12 cellular contexts compared by ENCODE assay signal in genomic region chr4:10108391-10108790, GRCh38. TPM values are rescaled to one million over a fixed set of nuclear protein-coding genes. Genes with fewer than 3 reads are reported as not detected.
DNase-seq lines count a peak whose midpoint lies in the region; ATAC-seq, FAIRE-seq and TF ChIP-seq lines count a peak whose summit lies in the region.
"Had no signal": no experiment of that assay in that cellular context is flagged by ENCODE, and none has a peak within 500 bp of the region (broad histone marks: within the 10 kb centered on the region; RNA-seq: fewer than 3 reads in every experiment).

No MANE protein-coding gene starts in this region.

- TF ChIP-seq CTCF in K562 (IDR thresholded peaks at IDR 0.05 in 2 of 3, conservative IDR thresholded peaks at IDR 0.05 in 1 of 3; ENCODE audit: insufficient read depth in 2 of 3, low read depth in 1 of 3, low read length in 3 of 3) (no peak), HepG2 (CRISPR knock-in tag; IDR thresholded peaks at IDR 0.05) (no peak)

- H3K27me3 ChIP-seq in K562 (ENCODE audit: control insufficient read depth in 2 of 2, insufficient read depth in 2 of 2, low read length in 2 of 2) (no peaks in the 10 kb centered on the region), HepG2 (ENCODE audit: control insufficient read depth in 1 of 2, insufficient read depth in 2 of 2, low read length in 2 of 2) (no peaks in the 10 kb centered on the region; a peak in 1 of 5 replicates)

- H3K4me3 ChIP-seq in K562 (no peak overlapping the region), HepG2 (replicated peaks in 1 of 3; ENCODE audit: insufficient read depth in 1 of 3, low read depth in 2 of 3, low read length in 3 of 3) (no peak overlapping the region)

- no peaks in the 10 kb centered on the region for H3K27me3 Mint-ChIP-seq in activated CD4-positive, alpha-beta T cell treated with anti-CD3 and anti-CD28 coated beads, Interleukin-2, amount 10 ng/mL, durations not matched to agents 7 days and 5 days

- peaks cover 96% of the 10 kb centered on the region for H3K4me1 Mint-ChIP-seq in activated CD4-positive, alpha-beta T cell treated with anti-CD3 and anti-CD28 coated beads, Interleukin-2, amount 10 ng/mL, durations not matched to agents 7 days and 5 days

- H3K36me3 Mint-ChIP-seq in activated CD4-positive, alpha-beta T cell treated with anti-CD3 and anti-CD28 coated beads, Interleukin-2, amount 10 ng/mL, durations not matched to agents 7 days and 5 days (ENCODE audit: low read depth): peaks cover 85% of the 10 kb centered on the region

- TF ChIP-seq EP300 in K562 (IDR thresholded peaks at IDR 0.05; ENCODE audit: low read length) (no peak), HepG2 (IDR thresholded peaks at IDR 0.05; ENCODE audit: low read depth in 2 of 2, low read length in 2 of 2) (no peak), HepG2 (CRISPR knock-in tag; IDR thresholded peaks at IDR 0.05; ENCODE audit: borderline replicate concordance) (no peak)

- CTCF ChIA-PET in activated CD4-positive, alpha-beta T cell treated with anti-CD3 and anti-CD28 coated beads, Interleukin-2, amount 10 ng/mL, durations not matched to agents 7 days and 5 days (lab: Charles Lee): interaction anchor here (0.6 to 2.0 kb wide), 4 partner anchors 9 to 30 kb away, joined by 3 to 9 read pairs (median 6); partner anchors contain the start of gene WDR1
- CTCF ChIA-PET in K562 (lab: Yijun Ruan, JAX; ENCODE audit: low intra/inter-chr PET ratio) (interaction anchor here (0.6 kb wide), 1 partner anchor 474 kb away, joined by 4 read pairs; no protein-coding TSS in a partner anchor), HepG2 (lab: Yijun Ruan, JAX; ENCODE audit: low intra/inter-chr PET ratio, low total read pairs) (no interaction called here)

- WGBS in K562 (ENCODE audit: insufficient coverage, low coverage, missing lambda C conversion rate): 94% methylated on average over 6 of the region's 6 CpGs
- WGBS in HepG2 (ENCODE audit: low lambda C conversion rate): 94% methylated on average over 3 of the region's 6 CpGs

- peaks cover 67% of the 10 kb centered on the region for H4K20me1 ChIP-seq in K562 (replicated peaks; ENCODE audit: control insufficient read depth, insufficient read depth, low read length)
- peaks cover 61% of the 10 kb centered on the region for H4K20me1 ChIP-seq in HepG2 (ENCODE audit: insufficient read depth, low read length)

- no peak; the same call in 1 of the 2 replicates for TF ChIP-seq POLR2A in K562 (conservative IDR thresholded peaks at IDR 0.05)
- peak in 1 of 2 experiments; percentile 12; a peak in 1 of 4 replicates for TF ChIP-seq POLR2A in HepG2 (IDR thresholded peaks at IDR 0.05; ENCODE audit: insufficient read depth in 1 of 2, low read depth in 2 of 2, low read length in 2 of 2)

- H3K4me3 Mint-ChIP-seq in activated CD4-positive, alpha-beta T cell treated with anti-CD3 and anti-CD28 coated beads, Interleukin-2, amount 10 ng/mL, durations not matched to agents 7 days and 5 days: peak overlapping the region; percentile 10

- peak; percentile 73 for FAIRE-seq in K562 (lab: Jason Lieb, UNC)
- FAIRE-seq in HepG2 (lab: Jason Lieb, UNC): no peak

- H3K36me3 ChIP-seq in K562 (ENCODE audit: control insufficient read depth, insufficient read depth, low read length) (peaks cover 94% of the 10 kb centered on the region), HepG2 (replicated peaks in 1 of 2; ENCODE audit: control insufficient read depth in 1 of 2, insufficient read depth in 2 of 2, low read length in 2 of 2) (peaks cover 36 to 83% of the 10 kb centered on the region in 2 experiments)

- ATAC-seq in K562: no peak
- peak; percentile 2; the same call in 2 of the 3 replicates for ATAC-seq in HepG2

- in situ Hi-C loops in K562 (cut with MboI): no loop called here
- in situ Hi-C loops in HepG2 (cut with HindIII; ENCODE audit: extremely low pct_ligation_motif_present, low pct_unique_long_range_greater_than_20kb): no loop called here

- H3K4me2 ChIP-seq in K562 (ENCODE audit: insufficient read depth, low read length): no peak overlapping the region
- H3K4me2 ChIP-seq in HepG2 (ENCODE audit: low read depth, low read length): no peak overlapping the region

- H3K4me1 ChIP-seq in K562 (replicated peaks in 1 of 2; ENCODE audit: control insufficient read depth in 2 of 2, insufficient read depth in 2 of 2, low read length in 2 of 2) (peaks cover 28 to 33% of the 10 kb centered on the region in 2 experiments), HepG2 (ENCODE audit: insufficient read depth, low read length) (peaks cover 85% of the 10 kb centered on the region)
- H3K4me1 ChIP-seq: parathyroid adenoma had no signal

- no peak for DNase-seq in activated CD4-positive, alpha-beta T cell treated with anti-CD3 and anti-CD28 coated beads, Interleukin-2, amount 10 ng/mL, durations not matched to agents 7 days and 5 days
- no peak for DNase-seq in activated CD4-positive, alpha-beta T cell treated with anti-CD3 and anti-CD28 coated beads, Interleukin-2, amount 50 U/mL, for 4 hours
- no peak for DNase-seq in K562 (ENCODE audit: extremely low read depth in 1 of 4, low spot score in 3 of 4)
- DNase-seq in HepG2 (ENCODE audit: low spot score): no peak
- no peak for DNase-seq in NCI-H345 treated with DMSO at 0.1 percent for 48 hours (lab: John Stamatoyannopoulos, UW; ENCODE audit: unreplicated experiment)
- DNase-seq in NCI-H446 (lab: John Stamatoyannopoulos, UW): no peak
- no peak for DNase-seq in DMS79 (lab: John Stamatoyannopoulos, UW)
- DNase-seq: ACHN, hippocampal formation, WERI-Rb-1 had no signal

- H2AFZ ChIP-seq in K562 (ENCODE audit: low read depth, low read length): no peak overlapping the region
- no peak overlapping the region for H2AFZ ChIP-seq in HepG2 (ENCODE audit: low read length)
- H2AFZ ChIP-seq: parathyroid adenoma had no signal

- no peak overlapping the region for H3K9ac ChIP-seq in K562 (ENCODE audit: insufficient read depth in 1 of 2, low read depth in 2 of 2, low read length in 2 of 2)
- H3K9ac ChIP-seq in HepG2 (ENCODE audit: insufficient read depth, low read depth, low read length): no peak overlapping the region
- H3K9ac ChIP-seq: parathyroid adenoma had no signal

- BruUV-seq in K562 (replicated peaks; lab: Mats Ljungman, UMichigan): no TSS peak
- BruUV-seq in HepG2 (replicated peaks; lab: Mats Ljungman, UMichigan): no TSS peak

- no peaks in the 10 kb centered on the region for H3K9me3 Mint-ChIP-seq in activated CD4-positive, alpha-beta T cell treated with anti-CD3 and anti-CD28 coated beads, Interleukin-2, amount 10 ng/mL, durations not matched to agents 7 days and 5 days

- TF ChIP-seq RAD21 in K562 (CRISPR knock-in tag; conservative IDR thresholded peaks at IDR 0.05 in 1 of 2, IDR thresholded peaks at IDR 0.05 in 1 of 2) (no peak), HepG2 (CRISPR knock-in tag; IDR thresholded peaks at IDR 0.05) (no peak)

- H3K9me3 ChIP-seq in K562 (replicated peaks; ENCODE audit: control insufficient read depth, insufficient read depth, low read depth, low read length) (no peaks in the 10 kb centered on the region), HepG2 (ENCODE audit: low read length) (no peaks in the 10 kb centered on the region)

- H3K79me2 ChIP-seq in K562 (ENCODE audit: control insufficient read depth, insufficient read depth, low read length): peaks cover 97% of the 10 kb centered on the region
- peaks cover 96% of the 10 kb centered on the region for H3K79me2 ChIP-seq in HepG2 (ENCODE audit: insufficient read depth, low read length)

- no peak overlapping the region for H3K27ac ChIP-seq in K562 (ENCODE audit: extremely low read depth, low read depth, low read length)
- H3K27ac ChIP-seq in HepG2 (ENCODE audit: extremely low read length, insufficient read depth, low read length): no peak overlapping the region
- peak overlapping the region; percentile 34 for H3K27ac ChIP-seq in temporal lobe (ENCODE audit: low read depth, low read length)
- H3K27ac ChIP-seq: parathyroid adenoma had no signal

- peaks cover 32% of the 10 kb centered on the region for H3K9me1 ChIP-seq in K562 (ENCODE audit: control insufficient read depth, insufficient read depth, low read length)

- intact Hi-C loops in K562 (cut with micrococcal nuclease): no loop called here
- intact Hi-C loops in HepG2 (cut with micrococcal nuclease; ENCODE audit: unreplicated experiment): no loop called here

- POLR2A ChIA-PET in activated CD4-positive, alpha-beta T cell treated with anti-CD3 and anti-CD28 coated beads, Interleukin-2, amount 10 ng/mL, durations not matched to agents 7 days and 5 days (lab: Charles Lee): interaction anchor here (0.6 to 0.8 kb wide), 2 partner anchors 12 to 46 kb away, joined by 3 to 4 read pairs; no protein-coding TSS in a partner anchor
- POLR2A ChIA-PET in K562 (lab: Yijun Ruan, JAX): interaction anchor here (0.6 to 7.5 kb wide), 13 partner anchors 8 to 876 kb away, joined by 3 to 135 read pairs (median 3); partner anchors contain the start of gene WDR1
- POLR2A ChIA-PET in HepG2 (lab: Yijun Ruan, JAX): interaction anchor here (1.4 to 1.7 kb wide), 3 partner anchors 9 to 13 kb away, joined by 4 to 5 read pairs (median 4); partner anchors contain the start of gene WDR1

- peak overlapping the region; percentile 75 for H3K27ac Mint-ChIP-seq in activated CD4-positive, alpha-beta T cell treated with anti-CD3 and anti-CD28 coated beads, Interleukin-2, amount 10 ng/mL, durations not matched to agents 7 days and 5 days

RNA-seq across cellular contexts. Expression of gene WDR1, which starts 8.2 kb away (rescaled TPM):
- 100 to 1,000 TPM; 452 to 454 TPM for total RNA-seq in activated CD4-positive, alpha-beta T cell treated with anti-CD3 and anti-CD28 coated beads, Interleukin-2, amount 10 ng/mL, durations not matched to agents 7 days and 5 days
- total RNA-seq in K562 (2011; cell fraction: chromatin; rRNA removed; ENCODE audit: low replicate concordance): 72.4 and 125 TPM in 2 replicates
- total RNA-seq in K562 (2011; cell fraction: nucleolus; rRNA removed): 75.3 and 90.2 TPM in 2 replicates
- 64.2 and 70.3 TPM in 2 replicates for total RNA-seq in K562 (2011; cell fraction: nucleoplasm; rRNA removed)
- total RNA-seq in K562 (2014; rRNA removed) (151 and 154 TPM in 2 replicates), K562 (2014; rRNA removed; fragmentation: Illumina TruSeq; extraction: Trizol) (111 and 112 TPM in 2 replicates), K562 (2015; rRNA removed; fragmentation: Illumina TruSeq; extraction: Trizol) (120 and 124 TPM in 2 replicates), K562 (2021) (186 and 213 TPM in 2 replicates), HepG2 (2016; rRNA removed; fragmentation: Illumina TruSeq; extraction: Trizol) (106 and 120 TPM in 2 replicates), temporal lobe (59.7 TPM)
- polyA plus RNA-seq in K562 (2011; rRNA removed) (140 and 186 TPM in 2 replicates), K562 (2014; fragmentation: Illumina TruSeq; extraction: Trizol) (139 and 149 TPM in 2 replicates), K562 (2014; fragmentation: Nextera tagmentation; extraction: Ambion mirVana) (10 to 100 TPM; 16.1 to 23.0 TPM), K562 (2014; rRNA removed) (120 and 125 TPM in 2 replicates), HepG2 (2011; rRNA removed) (198 and 199 TPM in 2 replicates)
- polyA plus RNA-seq in K562 (2011; cell fraction: cytosol; rRNA removed): 176 and 298 TPM in 2 replicates
- polyA plus RNA-seq in K562 (2011; cell fraction: nucleus; rRNA removed): 133 and 190 TPM in 2 replicates
- 144 and 177 TPM in 2 replicates for polyA plus RNA-seq in K562 (2012)
- polyA minus RNA-seq in K562 (2011; rRNA and poly(A)+ RNA removed): 188 and 256 TPM in 2 replicates
- polyA minus RNA-seq in K562 (2011; cell fraction: cytosol; rRNA and poly(A)+ RNA removed): 111 and 132 TPM in 2 replicates
- 53.7 and 56.2 TPM in 2 replicates for polyA minus RNA-seq in K562 (2011; cell fraction: nucleus; rRNA and poly(A)+ RNA removed)
- 50.7 and 51.7 TPM in 2 replicates for total RNA-seq in HepG2 (2016; cell fraction: cytosol; rRNA removed; fragmentation: Illumina TruSeq; extraction: Trizol; ENCODE audit: low read depth)
- 98.1 and 109 TPM in 2 replicates for total RNA-seq in HepG2 (2016; cell fraction: insoluble cytoplasmic fraction; rRNA removed; fragmentation: Illumina TruSeq; extraction: Trizol)
- 54.9 and 56.0 TPM in 2 replicates for total RNA-seq in HepG2 (2016; cell fraction: membrane; rRNA removed; fragmentation: Illumina TruSeq; extraction: Trizol)
- 57.3 and 65.4 TPM in 2 replicates for total RNA-seq in HepG2 (2016; cell fraction: nucleus; rRNA removed; fragmentation: Illumina TruSeq; extraction: Trizol)
- polyA plus RNA-seq in HepG2 (2011; cell fraction: cytosol; rRNA removed): 187 and 226 TPM in 2 replicates
- polyA plus RNA-seq in HepG2 (2011; cell fraction: nucleus; rRNA removed): 166 and 177 TPM in 2 replicates
- polyA plus RNA-seq in HepG2 (2012): 117 and 122 TPM in 2 replicates
- polyA plus RNA-seq in HepG2 (2016; cell fraction: cytosol; fragmentation: Illumina TruSeq; extraction: Trizol; ENCODE audit: low read depth): 33.9 and 35.4 TPM in 2 replicates
- 136 and 179 TPM in 2 replicates for polyA plus RNA-seq in HepG2 (2016; cell fraction: insoluble cytoplasmic fraction; fragmentation: Illumina TruSeq; extraction: Trizol; ENCODE audit: low read depth)
- polyA plus RNA-seq in HepG2 (2016; cell fraction: membrane; fragmentation: Illumina TruSeq; extraction: Trizol; ENCODE audit: low read depth): 47.7 and 51.7 TPM in 2 replicates
- 118 and 124 TPM in 2 replicates for polyA plus RNA-seq in HepG2 (2016; cell fraction: nucleus; fragmentation: Illumina TruSeq; extraction: Trizol; ENCODE audit: insufficient read depth, low read depth)
- 149 and 296 TPM in 2 replicates for polyA minus RNA-seq in HepG2 (2011; rRNA and poly(A)+ RNA removed; ENCODE audit: low replicate concordance)
- 111 and 136 TPM in 2 replicates for polyA minus RNA-seq in HepG2 (2011; cell fraction: cytosol; rRNA and poly(A)+ RNA removed)
- 82.2 and 96.2 TPM in 2 replicates for polyA minus RNA-seq in HepG2 (2011; cell fraction: nucleus; rRNA and poly(A)+ RNA removed)
